In the genomic region with DNA sequence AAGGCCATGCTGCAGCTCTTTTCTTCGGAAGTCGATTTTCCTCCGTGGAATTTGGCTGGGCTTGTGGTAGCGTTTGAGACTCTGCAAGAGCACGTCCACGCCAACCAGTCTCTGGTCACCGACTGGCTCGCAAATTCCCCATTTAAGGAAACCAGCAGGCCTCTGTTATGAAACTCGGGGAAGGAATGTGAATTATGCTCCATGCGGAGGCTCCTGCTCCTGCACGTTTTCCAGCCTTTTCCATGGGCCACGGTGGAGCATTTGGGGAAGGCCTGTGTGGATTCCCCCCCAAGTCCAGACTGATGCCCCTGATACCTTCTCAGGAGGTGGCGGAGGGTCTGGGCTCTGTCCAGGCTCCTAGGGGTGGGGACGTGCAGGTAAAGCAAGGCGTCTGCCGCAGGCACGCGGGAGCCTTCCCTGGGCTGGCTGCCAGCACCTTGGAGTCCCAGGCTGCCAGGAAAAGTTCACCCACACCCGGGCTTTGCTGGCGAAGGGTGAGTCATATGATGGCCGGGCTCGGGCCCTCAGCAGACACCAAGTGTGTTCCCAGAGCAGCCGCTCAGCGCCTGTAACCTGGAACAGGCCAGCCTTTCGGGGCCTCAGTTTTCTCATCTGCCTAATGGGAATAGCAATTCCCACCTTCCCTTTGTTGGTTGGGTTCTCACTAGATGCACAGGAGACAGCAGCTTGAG, we compare ENCODE assay signal across 7 cellular contexts. TPM values are rescaled to one million over a fixed set of nuclear protein-coding genes. Genes with fewer than 3 reads are reported as not detected.
A peak's percentile ranks its signal among the peaks of the same experiment; 100 is the strongest.
DNase-seq lines count a peak whose midpoint lies in the region; ATAC-seq and TF ChIP-seq lines count a peak whose summit lies in the region.

No MANE protein-coding gene starts in this region.

- no peaks in the 10 kb centered on the region for H3K27me3 ChIP-seq in HUES48 (ENCODE audit: control insufficient read depth, insufficient read depth, low read length)
- H3K27me3 ChIP-seq in liver (ENCODE audit: control insufficient read depth in 4 of 4, insufficient read depth in 4 of 4, low read length in 3 of 4): no peaks in the 10 kb centered on the region

- TF ChIP-seq RAD21 in liver (IDR thresholded peaks at IDR 0.05): no peak

- H3K9me3 ChIP-seq in HUES48 (ENCODE audit: control insufficient read depth, insufficient read depth, low read length): no peaks in the 10 kb centered on the region
- no peaks in the 10 kb centered on the region for H3K9me3 ChIP-seq in liver (ENCODE audit: control insufficient read depth in 4 of 4, low read length in 3 of 4)

- 56% methylated on average over 25 of the region's 25 CpGs for WGBS in liver

- H3K4me3 ChIP-seq in HUES48 (ENCODE audit: low read depth, low read length): no peak overlapping the region
- H3K4me3 ChIP-seq in liver (ENCODE audit: low read depth in 1 of 3, low read length in 3 of 3): no peak overlapping the region

- H3K36me3 ChIP-seq in HUES48 (ENCODE audit: control insufficient read depth, insufficient read depth, low read length) (peaks cover 23% of the 10 kb centered on the region), liver (ENCODE audit: control insufficient read depth in 4 of 4, insufficient read depth in 3 of 4, low read depth in 1 of 4, low read length in 3 of 4) (peaks cover 0 to 14% (median 5%) of the 10 kb centered on the region in 4 donors)

- peak overlapping the region; percentile 30 for H3K27ac ChIP-seq in HUES48 (ENCODE audit: low read depth, low read length)
- peak overlapping the region; percentile 70 for H3K27ac ChIP-seq in cingulate gyrus (ENCODE audit: low read depth, low read length)
- peak overlapping the region; percentile 32 to 57 for H3K27ac ChIP-seq in liver (ENCODE audit: low read depth in 1 of 2, low read length in 2 of 2)

- no peak for ATAC-seq in GM18868 (IDR thresholded peaks at IDR 0.05; ENCODE audit: unreplicated experiment)
- no peak for ATAC-seq in HG02885 (IDR thresholded peaks at IDR 0.05; ENCODE audit: poor library complexity, unreplicated experiment)
- ATAC-seq in HG02970 (IDR thresholded peaks at IDR 0.05; ENCODE audit: low FRiP score, unreplicated experiment): no peak

- H3K9ac ChIP-seq in HUES48 (ENCODE audit: low read depth, low read length) (no peak overlapping the region), liver (ENCODE audit: low read depth in 1 of 2, low read length in 2 of 2) (no peak overlapping the region)

- TF ChIP-seq CTCF in liver (IDR thresholded peaks at IDR 0.05; ENCODE audit: low read depth, low read length, missing input control): no peak

- peak; percentile 92 for DNase-seq in ureter (ENCODE audit: low spot score)

- H3K4me1 ChIP-seq in HUES48 (ENCODE audit: control insufficient read depth, insufficient read depth, low read length): peaks cover 6% of the 10 kb centered on the region; the same call in 1 of the 2 replicates
- peaks cover 16 to 55% (median 33%) of the 10 kb centered on the region in 4 donors for H3K4me1 ChIP-seq in liver (ENCODE audit: control insufficient read depth in 4 of 4, insufficient read depth in 4 of 4, low read length in 3 of 4)

TF ChIP-seq in liver, 16 proteins besides CTCF, POLR2A, EP300 and RAD21:
- TF ChIP-seq, protein P1, sequence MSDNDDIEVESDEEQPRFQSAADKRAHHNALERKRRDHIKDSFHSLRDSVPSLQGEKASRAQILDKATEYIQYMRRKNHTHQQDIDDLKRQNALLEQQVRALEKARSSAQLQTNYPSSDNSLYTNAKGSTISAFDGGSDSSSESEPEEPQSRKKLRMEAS (IDR thresholded peaks at IDR 0.05): peak; percentile 11
- no peak for TF ChIP-seq EGR1 (IDR thresholded peaks at IDR 0.05; ENCODE audit: low read depth in 2 of 2)
- TF ChIP-seq NR2F2 (IDR thresholded peaks at IDR 0.05): peak; percentile 21
- TF ChIP-seq, protein P2, sequence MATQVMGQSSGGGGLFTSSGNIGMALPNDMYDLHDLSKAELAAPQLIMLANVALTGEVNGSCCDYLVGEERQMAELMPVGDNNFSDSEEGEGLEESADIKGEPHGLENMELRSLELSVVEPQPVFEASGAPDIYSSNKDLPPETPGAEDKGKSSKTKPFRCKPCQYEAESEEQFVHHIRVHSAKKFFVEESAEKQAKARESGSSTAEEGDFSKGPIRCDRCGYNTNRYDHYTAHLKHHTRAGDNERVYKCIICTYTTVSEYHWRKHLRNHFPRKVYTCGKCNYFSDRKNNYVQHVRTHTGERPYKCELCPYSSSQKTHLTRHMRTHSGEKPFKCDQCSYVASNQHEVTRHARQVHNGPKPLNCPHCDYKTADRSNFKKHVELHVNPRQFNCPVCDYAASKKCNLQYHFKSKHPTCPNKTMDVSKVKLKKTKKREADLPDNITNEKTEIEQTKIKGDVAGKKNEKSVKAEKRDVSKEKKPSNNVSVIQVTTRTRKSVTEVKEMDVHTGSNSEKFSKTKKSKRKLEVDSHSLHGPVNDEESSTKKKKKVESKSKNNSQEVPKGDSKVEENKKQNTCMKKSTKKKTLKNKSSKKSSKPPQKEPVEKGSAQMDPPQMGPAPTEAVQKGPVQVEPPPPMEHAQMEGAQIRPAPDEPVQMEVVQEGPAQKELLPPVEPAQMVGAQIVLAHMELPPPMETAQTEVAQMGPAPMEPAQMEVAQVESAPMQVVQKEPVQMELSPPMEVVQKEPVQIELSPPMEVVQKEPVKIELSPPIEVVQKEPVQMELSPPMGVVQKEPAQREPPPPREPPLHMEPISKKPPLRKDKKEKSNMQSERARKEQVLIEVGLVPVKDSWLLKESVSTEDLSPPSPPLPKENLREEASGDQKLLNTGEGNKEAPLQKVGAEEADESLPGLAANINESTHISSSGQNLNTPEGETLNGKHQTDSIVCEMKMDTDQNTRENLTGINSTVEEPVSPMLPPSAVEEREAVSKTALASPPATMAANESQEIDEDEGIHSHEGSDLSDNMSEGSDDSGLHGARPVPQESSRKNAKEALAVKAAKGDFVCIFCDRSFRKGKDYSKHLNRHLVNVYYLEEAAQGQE (IDR thresholded peaks at IDR 0.05): no peak
- peak; percentile 32 for TF ChIP-seq SP1 (IDR thresholded peaks at IDR 0.05)
- no peak for TF ChIP-seq GABPA (IDR thresholded peaks at IDR 0.05 in 1 of 2, conservative IDR thresholded peaks at IDR 0.05 in 1 of 2)
- peak in 1 of 2 donors; percentile 59 for TF ChIP-seq RXRA (IDR thresholded peaks at IDR 0.05)
- TF ChIP-seq, protein P3, sequence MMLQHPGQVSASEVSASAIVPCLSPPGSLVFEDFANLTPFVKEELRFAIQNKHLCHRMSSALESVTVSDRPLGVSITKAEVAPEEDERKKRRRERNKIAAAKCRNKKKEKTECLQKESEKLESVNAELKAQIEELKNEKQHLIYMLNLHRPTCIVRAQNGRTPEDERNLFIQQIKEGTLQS (IDR thresholded peaks at IDR 0.05): no peak
- no peak for TF ChIP-seq FOXA2 (IDR thresholded peaks at IDR 0.05)
- TF ChIP-seq TAF1 (conservative IDR thresholded peaks at IDR 0.05): no peak
- peak; percentile 9 to 21 for TF ChIP-seq HNF4A (conservative IDR thresholded peaks at IDR 0.05)
- TF ChIP-seq HNF4G (IDR thresholded peaks at IDR 0.05): no peak
- TF ChIP-seq, protein P4, sequence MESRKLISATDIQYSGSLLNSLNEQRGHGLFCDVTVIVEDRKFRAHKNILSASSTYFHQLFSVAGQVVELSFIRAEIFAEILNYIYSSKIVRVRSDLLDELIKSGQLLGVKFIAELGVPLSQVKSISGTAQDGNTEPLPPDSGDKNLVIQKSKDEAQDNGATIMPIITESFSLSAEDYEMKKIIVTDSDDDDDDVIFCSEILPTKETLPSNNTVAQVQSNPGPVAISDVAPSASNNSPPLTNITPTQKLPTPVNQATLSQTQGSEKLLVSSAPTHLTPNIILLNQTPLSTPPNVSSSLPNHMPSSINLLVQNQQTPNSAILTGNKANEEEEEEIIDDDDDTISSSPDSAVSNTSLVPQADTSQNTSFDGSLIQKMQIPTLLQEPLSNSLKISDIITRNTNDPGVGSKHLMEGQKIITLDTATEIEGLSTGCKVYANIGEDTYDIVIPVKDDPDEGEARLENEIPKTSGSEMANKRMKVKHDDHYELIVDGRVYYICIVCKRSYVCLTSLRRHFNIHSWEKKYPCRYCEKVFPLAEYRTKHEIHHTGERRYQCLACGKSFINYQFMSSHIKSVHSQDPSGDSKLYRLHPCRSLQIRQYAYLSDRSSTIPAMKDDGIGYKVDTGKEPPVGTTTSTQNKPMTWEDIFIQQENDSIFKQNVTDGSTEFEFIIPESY (IDR thresholded peaks at IDR 0.05): no peak
- TF ChIP-seq JUND (IDR thresholded peaks at IDR 0.05): peak; percentile 60 to 83
- TF ChIP-seq YY1 (IDR thresholded peaks at IDR 0.05): peak; percentile 29
- no peak for TF ChIP-seq FOXA1 (IDR thresholded peaks at IDR 0.05)

RNA-seq across cellular contexts. Expression of a gene that starts 41.9 kb away (rescaled TPM):
- total RNA-seq in liver: 10 to 100 TPM; 53.8 to 99.3 TPM
- 10 to 100 TPM; 48.9 to 88.8 TPM for polyA plus RNA-seq in liver
- total RNA-seq in ureter: 82.4 TPM
